ENCODE assay signal across 38 cellular contexts in genomic region chr15:44765036-44765435, GRCh38. TPM values are rescaled to one million over a fixed set of nuclear protein-coding genes. Genes with fewer than 3 reads are reported as not detected.
"Had no signal": no experiment of that assay in that cellular context is flagged by ENCODE, and none has a peak within 500 bp of the region (broad histone marks: within the 10 kb centered on the region; RNA-seq: fewer than 3 reads in every experiment).

No MANE protein-coding gene starts in this region.

- H3K4me1 Mint-ChIP-seq: activated B cell treated with CpG ODN at 0.5 μM for 24 hours; activated CD8-positive, alpha-beta memory T cell treated with anti-CD3 and anti-CD28 coated beads, Interleukin-2, amount 10 ng/mL, durations not matched to agents 7 days and 5 days; activated naive CD4-positive, alpha-beta T cell treated with anti-CD3 and anti-CD28 coated beads, Interleukin-2, amount 50 U/mL, for 24 hours; activated naive CD8-positive, alpha-beta T cell treated with anti-CD3 and anti-CD28 coated beads for 36 hours; activated naive CD8-positive, alpha-beta T cell treated with anti-CD3 and anti-CD28 coated beads, Interleukin-2, amount 50 U/mL, for 24 hours; T-helper 17 cell had no signal

- H3K9me3 Mint-ChIP-seq: activated naive CD4-positive, alpha-beta T cell treated with anti-CD3 and anti-CD28 coated beads, Interleukin-2, amount 50 U/mL, for 24 hours had no signal

- H3K27me3 ChIP-seq: adrenal gland, body of pancreas, esophagus squamous epithelium, gastroesophageal sphincter, heart right ventricle had no signal

- H3K4me3 Mint-ChIP-seq: activated B cell treated with CpG ODN at 0.5 μM for 24 hours; activated CD8-positive, alpha-beta memory T cell treated with anti-CD3 and anti-CD28 coated beads, Interleukin-2, amount 10 ng/mL, durations not matched to agents 7 days and 5 days; activated CD8-positive, alpha-beta T cell treated with anti-CD3 and anti-CD28 coated beads, Interleukin-2, amount 10 ng/mL, durations not matched to agents 7 days and 5 days; activated naive CD4-positive, alpha-beta T cell treated with anti-CD3 and anti-CD28 coated beads for 36 hours; activated naive CD4-positive, alpha-beta T cell treated with anti-CD3 and anti-CD28 coated beads, Interleukin-2, amount 50 U/mL, for 24 hours; activated naive CD8-positive, alpha-beta T cell treated with anti-CD3 and anti-CD28 coated beads for 36 hours; activated naive CD8-positive, alpha-beta T cell treated with anti-CD3 and anti-CD28 coated beads, Interleukin-2, amount 50 U/mL, for 24 hours; activated T-helper 1 cell treated with anti-CD3 and anti-CD28 coated beads, Interleukin-12 subunit alpha, Interleukin-12 subunit beta, Interleukin-2, Interleukin-4 antibody, amounts not matched to agents 30 ng/mL and 10 ng/mL and 1 ng/mL, durations not matched to agents 14 hours and 24 hours and 36 hours; T-helper 17 cell; T-helper 2 cell treated with Interferon-gamma antibody and Interleukin-4, amounts not matched to agents 5 μg/mL and 100 μg/mL, for 36 hours had no signal

- H3K27ac ChIP-seq: adrenal gland, body of pancreas, epithelial cell of prostate, esophagus squamous epithelium, gastroesophageal sphincter, heart right ventricle, WERI-Rb-1 had no signal

- ATAC-seq: activated CD4-positive, CD25-positive, alpha-beta regulatory T cell treated with anti-CD3 and anti-CD28 coated beads, Interleukin-2, amount 50 U/mL, for 24 hours; activated CD8-positive, alpha-beta memory T cell treated with anti-CD3 and anti-CD28 coated beads, Interleukin-2, amount 10 ng/mL, durations not matched to agents 7 days and 5 days; activated CD8-positive, alpha-beta T cell treated with anti-CD3 and anti-CD28 coated beads, Interleukin-2, amount 10 ng/mL, durations not matched to agents 7 days and 5 days; activated naive CD8-positive, alpha-beta T cell treated with anti-CD3 and anti-CD28 coated beads, Interleukin-2, amount 50 U/mL, for 24 hours; body of pancreas; gastroesophageal sphincter; heart right ventricle; T-helper 17 cell had no signal

- FAIRE-seq: colon, endometrium, endothelial cell of umbilical vein had no signal

- H3K4me1 ChIP-seq: adrenal gland, esophagus squamous epithelium, gastroesophageal sphincter, heart right ventricle had no signal

- H3K27ac Mint-ChIP-seq: activated B cell treated with CpG ODN at 0.5 μM for 24 hours; activated CD8-positive, alpha-beta memory T cell treated with anti-CD3 and anti-CD28 coated beads, Interleukin-2, amount 10 ng/mL, durations not matched to agents 7 days and 5 days; activated CD8-positive, alpha-beta T cell treated with anti-CD3 and anti-CD28 coated beads, Interleukin-2, amount 10 ng/mL, durations not matched to agents 7 days and 5 days; activated naive CD4-positive, alpha-beta T cell treated with anti-CD3 and anti-CD28 coated beads for 36 hours; activated naive CD4-positive, alpha-beta T cell treated with anti-CD3 and anti-CD28 coated beads, Interleukin-2, amount 50 U/mL, for 24 hours; activated naive CD8-positive, alpha-beta T cell treated with anti-CD3 and anti-CD28 coated beads for 36 hours; activated naive CD8-positive, alpha-beta T cell treated with anti-CD3 and anti-CD28 coated beads, Interleukin-2, amount 50 U/mL, for 24 hours; activated T-helper 1 cell treated with anti-CD3 and anti-CD28 coated beads, Interleukin-12 subunit alpha, Interleukin-12 subunit beta, Interleukin-2, Interleukin-4 antibody, amounts not matched to agents 30 ng/mL and 10 ng/mL and 1 ng/mL, durations not matched to agents 14 hours and 24 hours and 36 hours; activated T-helper 2 cell treated with anti-CD3 and anti-CD28 coated beads, Interferon-gamma antibody, Interleukin-2, Interleukin-4, amounts not matched to agents 10 μg/mL and 5 μg/mL and 100 μg/mL, durations not matched to agents 14 hours and 24 hours and 36 hours; T-helper 17 cell; T-helper 2 cell treated with Interferon-gamma antibody and Interleukin-4, amounts not matched to agents 5 μg/mL and 100 μg/mL, for 36 hours had no signal

- H3K27me3 Mint-ChIP-seq: activated B cell treated with CpG ODN at 0.5 μM for 24 hours; activated CD8-positive, alpha-beta memory T cell treated with anti-CD3 and anti-CD28 coated beads, Interleukin-2, amount 10 ng/mL, durations not matched to agents 7 days and 5 days; activated naive CD4-positive, alpha-beta T cell treated with anti-CD3 and anti-CD28 coated beads, Interleukin-2, amount 50 U/mL, for 24 hours; activated naive CD8-positive, alpha-beta T cell treated with anti-CD3 and anti-CD28 coated beads for 36 hours; activated naive CD8-positive, alpha-beta T cell treated with anti-CD3 and anti-CD28 coated beads, Interleukin-2, amount 50 U/mL, for 24 hours had no signal

- DNase-seq: activated B cell treated with CpG ODN at 0.5 μM for 24 hours; activated CD4-positive, alpha-beta T cell treated with anti-CD3 and anti-CD28 coated beads for 48 hours; activated CD4-positive, alpha-beta T cell treated with anti-CD3 and anti-CD28 coated beads, Interleukin-2, amount 50 U/mL, for 1 hour; activated CD4-positive, alpha-beta T cell treated with anti-CD3 and anti-CD28 coated beads, Interleukin-2, amount 50 U/mL, for 48 hours; activated CD8-positive, alpha-beta memory T cell treated with anti-CD3 and anti-CD28 coated beads, Interleukin-2, amount 10 ng/mL, durations not matched to agents 7 days and 5 days; activated CD8-positive, alpha-beta memory T cell treated with anti-CD3 and anti-CD28 coated beads, Interleukin-2, amount 50 U/mL, for 4 hours; activated CD8-positive, alpha-beta T cell treated with anti-CD3 and anti-CD28 coated beads, Interleukin-2, amount 10 ng/mL, durations not matched to agents 7 days and 5 days; activated effector memory CD4-positive, alpha-beta T cell treated with anti-CD3 and anti-CD28 coated beads, Interleukin-2, amount 50 U/mL, for 16 hours; activated naive CD4-positive, alpha-beta T cell treated with anti-CD3 and anti-CD28 coated beads for 36 hours; activated naive CD8-positive, alpha-beta T cell treated with anti-CD3 and anti-CD28 coated beads for 36 hours; activated naive CD8-positive, alpha-beta T cell treated with anti-CD3 and anti-CD28 coated beads, Interleukin-2, amount 50 U/mL, for 24 hours; activated T-cell treated with anti-CD3 and anti-CD28 coated beads, Interleukin-2, amount 50 U/mL, for 1 hour; activated T-cell treated with anti-CD3 and anti-CD28 coated beads, Interleukin-2, amount 50 U/mL, for 48 hours; adrenal gland; amygdala; aorta; body of pancreas; caudate nucleus; cortex of kidney; dermis blood vessel endothelial cell; effector CD8-positive, alpha-beta T cell; esophagus squamous epithelium; foreskin melanocyte; heart right ventricle; T-helper 17 cell; T1000; WERI-Rb-1 had no signal

- H3K9me3 ChIP-seq: adrenal gland, body of pancreas, esophagus squamous epithelium, gastroesophageal sphincter had no signal

- H3K4me3 ChIP-seq: adrenal gland, body of pancreas, esophagus squamous epithelium, gastroesophageal sphincter, heart right ventricle had no signal

- H3K36me3 ChIP-seq: adrenal gland, esophagus squamous epithelium, gastroesophageal sphincter, heart right ventricle, WERI-Rb-1 had no signal

RNA-seq across cellular contexts. Expression of gene PATL2, which starts 53.9 kb away (rescaled TPM):
- total RNA-seq: chondrocyte, endothelial cell of umbilical vein had no signal
